Comparison of ENCODE assay signal across 9 cellular contexts in the genomic region with DNA sequence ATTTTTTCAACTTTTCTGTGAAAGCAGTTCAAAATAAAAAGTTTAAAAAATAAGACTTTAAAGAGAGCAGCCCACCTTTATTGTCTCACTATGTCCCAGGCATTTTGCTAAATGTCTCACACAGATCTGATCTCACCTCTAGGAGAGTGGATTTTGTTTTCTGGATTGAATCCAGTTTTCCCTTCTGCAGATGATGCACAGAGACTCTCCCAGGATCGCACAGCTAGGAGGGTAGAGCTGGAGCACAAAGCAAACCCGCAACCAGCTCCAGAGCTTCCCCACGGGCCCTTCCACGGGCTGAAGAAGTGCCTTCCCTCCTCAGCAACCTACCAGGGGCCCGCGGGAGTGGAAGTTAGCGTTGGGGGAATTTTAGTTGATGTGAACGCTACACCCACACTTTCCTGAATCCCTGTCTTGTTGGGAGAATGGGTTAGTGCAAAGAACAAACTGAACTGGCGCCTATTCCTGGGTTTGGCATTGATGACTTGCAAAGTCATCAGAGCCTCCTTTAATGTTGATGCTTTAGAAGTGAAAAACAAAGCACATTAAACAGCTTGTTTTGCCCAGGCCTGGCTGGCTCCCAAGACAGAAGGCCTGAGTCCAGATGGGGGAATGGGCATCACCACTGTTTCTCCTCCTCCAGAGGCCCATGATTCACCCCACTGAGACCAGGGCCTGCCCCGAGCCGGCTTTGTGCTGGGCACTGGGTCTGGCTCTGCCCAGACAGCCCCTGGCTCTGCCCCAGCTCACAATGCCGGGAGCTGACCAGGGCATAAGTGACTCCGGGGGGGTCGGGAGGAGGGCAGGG. TPM values are rescaled to one million over a fixed set of nuclear protein-coding genes. Genes with fewer than 3 reads are reported as not detected.
A peak's percentile ranks its signal among the peaks of the same experiment; 100 is the strongest.
DNase-seq lines count a peak whose midpoint lies in the region; FAIRE-seq and TF ChIP-seq lines count a peak whose summit lies in the region.
"Had no signal": no experiment of that assay in that cellular context is flagged by ENCODE, and none has a peak within 500 bp of the region (broad histone marks: within the 10 kb centered on the region; RNA-seq: fewer than 3 reads in every experiment).

No MANE protein-coding gene starts in this region.

- H3K27me3 Mint-ChIP-seq in CD4-positive, alpha-beta memory T cell, result peaks cover 4 to 14% of the 10 kb centered on the region in 2 donors
- H3K27me3 Mint-ChIP-seq: naive B cell had no signal

- POLR2A ChIA-PET in CD4-positive, alpha-beta memory T cell (lab: Charles Lee; ENCODE audit: partially characterized antibody), result interaction anchor here (0.9 kb wide), 1 partner anchor 19 kb away, joined by 3 read pairs; no protein-coding TSS in a partner anchor

- CTCF ChIA-PET in CD4-positive, alpha-beta memory T cell (lab: Charles Lee; ENCODE audit: partially characterized antibody), result no interaction called here

- H3K27ac Mint-ChIP-seq in CD4-positive, alpha-beta memory T cell, result no peak overlapping the region

- H3K4me1 Mint-ChIP-seq in CD4-positive, alpha-beta memory T cell, result peaks cover 0 to 9% (median 6%) of the 10 kb centered on the region in 4 donors

- no peaks in the 10 kb centered on the region for H3K36me3 Mint-ChIP-seq in CD4-positive, alpha-beta memory T cell
- H3K36me3 Mint-ChIP-seq: naive B cell had no signal

- no peak overlapping the region for H3K9ac ChIP-seq in kidney (ENCODE audit: low read length in 2 of 2)

- DNase-seq in HCEC 1CT, result peak; percentile 33
- DNase-seq in caudate nucleus (lab: John Stamatoyannopoulos, UW), result peak in 53 of 61 donors; percentile 20 to 91 (median 71)
- peak; percentile 74 for DNase-seq in kidney
- peak; percentile 92 for DNase-seq in superior temporal gyrus (ENCODE audit: extremely low spot score)
- DNase-seq in NCI-H510A (lab: John Stamatoyannopoulos, UW), result no peak
- DNase-seq in NCI-H2029 (lab: John Stamatoyannopoulos, UW), result no peak
- DNase-seq in CD4-positive, alpha-beta memory T cell, result no peak
- no peak for DNase-seq in NCI-H187 (lab: John Stamatoyannopoulos, UW)
- DNase-seq: naive B cell had no signal

- no peaks in the 10 kb centered on the region for H3K36me3 ChIP-seq in kidney (ENCODE audit: control insufficient read depth in 1 of 2, insufficient read depth in 2 of 2, low read length in 2 of 2)
- H3K36me3 ChIP-seq in CD4-positive, alpha-beta memory T cell (ENCODE audit: insufficient read depth, low read length), result no peaks in the 10 kb centered on the region

- H3K4me1 ChIP-seq in kidney (ENCODE audit: control insufficient read depth in 1 of 2, insufficient read depth in 1 of 2, low read depth in 1 of 2, low read length in 2 of 2), result peaks cover 0 to 10% of the 10 kb centered on the region in 2 donors
- no peaks in the 10 kb centered on the region for H3K4me1 ChIP-seq in CD4-positive, alpha-beta memory T cell (ENCODE audit: insufficient read depth, low read length)

- TF ChIP-seq CTCF in kidney (IDR thresholded peaks at IDR 0.05; ENCODE audit: borderline replicate concordance, extremely low read depth, insufficient read depth), result no peak

- H3K27ac ChIP-seq in caudate nucleus (ENCODE audit: low read depth, low read length), result peak overlapping the region; percentile 89
- H3K27ac ChIP-seq in kidney (ENCODE audit: low read depth in 2 of 2, low read length in 2 of 2), result no peak overlapping the region
- H3K27ac ChIP-seq in CD4-positive, alpha-beta memory T cell (ENCODE audit: low read depth, low read length), result no peak overlapping the region

- no peak overlapping the region for H3K4me3 ChIP-seq in kidney (ENCODE audit: low read length in 2 of 2)
- H3K4me3 ChIP-seq in CD4-positive, alpha-beta memory T cell (ENCODE audit: low read length in 2 of 2), result no peak overlapping the region

- no peaks in the 10 kb centered on the region for H3K9me3 ChIP-seq in kidney (ENCODE audit: control insufficient read depth in 1 of 2, low read length in 2 of 2)
- H3K9me3 ChIP-seq in CD4-positive, alpha-beta memory T cell (ENCODE audit: control insufficient read depth in 1 of 2, low read length in 2 of 2), result no peaks in the 10 kb centered on the region

- intact Hi-C loops in kidney (cut with DNase I), result no loop called here
- intact Hi-C loops in CD4-positive, alpha-beta memory T cell (cut with micrococcal nuclease), result no loop called here

- H3K9me3 Mint-ChIP-seq in CD4-positive, alpha-beta memory T cell, result no peaks in the 10 kb centered on the region

- H3K27me3 ChIP-seq in CD4-positive, alpha-beta memory T cell (ENCODE audit: insufficient read depth, low read length), result no peaks in the 10 kb centered on the region

- no peak overlapping the region for H3K4me3 Mint-ChIP-seq in CD4-positive, alpha-beta memory T cell
- H3K4me3 Mint-ChIP-seq: naive B cell had no signal

- no peak for FAIRE-seq in kidney (lab: Jason Lieb, UNC)

RNA-seq across cellular contexts. Expression of a gene that starts 6.0 kb away (rescaled TPM):
- total RNA-seq in kidney, result 25.6 TPM
- 7.6 TPM for polyA plus RNA-seq in kidney (ENCODE audit: insufficient read depth, low read depth, low replicate concordance)
- total RNA-seq in CD4-positive, alpha-beta memory T cell, result 10 to 100 TPM; 10.5 to 11.0 TPM
- 1 to 10 TPM; 1.9 to 3.5 TPM for polyA plus RNA-seq in CD4-positive, alpha-beta memory T cell

Comparison
In these comparisons a context has a peak if more than half of its experiments do, and no peak if none do; other contexts are left out.
1. DNase-seq: peak in HCEC 1CT (single experiment), caudate nucleus (53 of 61), kidney (single experiment) and superior temporal gyrus (single experiment); none in NCI-H510A (single experiment), NCI-H2029 (single experiment), CD4-positive, alpha-beta memory T cell (0 of 5) and NCI-H187 (0 of 2).